Comparison of ENCODE assay signal across 22 cellular contexts in the genomic region with DNA sequence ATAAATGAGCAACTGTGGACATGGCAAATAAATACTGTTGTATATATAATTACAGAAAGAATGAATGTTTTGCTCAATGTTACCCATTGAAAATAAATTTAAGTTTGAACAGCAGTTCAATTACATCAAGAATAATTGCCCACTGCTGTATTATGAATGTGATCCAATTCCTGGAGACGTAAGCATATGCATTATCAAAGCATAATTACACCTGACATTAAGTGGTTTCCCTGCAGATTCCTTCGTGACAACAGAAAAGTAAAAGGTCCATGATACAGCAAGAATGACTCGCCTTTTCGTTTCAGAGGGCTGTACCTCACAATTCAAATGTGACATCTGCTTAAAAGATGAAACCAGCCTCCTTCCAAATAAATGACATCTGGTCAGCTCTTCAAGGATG. TPM values are rescaled to one million over a fixed set of nuclear protein-coding genes. Genes with fewer than 3 reads are reported as not detected.
A peak's percentile ranks its signal among the peaks of the same experiment; 100 is the strongest.
DNase-seq lines count a peak whose midpoint lies in the region; ATAC-seq and TF ChIP-seq lines count a peak whose summit lies in the region.
"Had no signal": no experiment of that assay in that cellular context is flagged by ENCODE, and none has a peak within 500 bp of the region (broad histone marks: within the 10 kb centered on the region; RNA-seq: fewer than 3 reads in every experiment).

No MANE protein-coding gene starts in this region.

- no peaks in the 10 kb centered on the region for H3K9me3 Mint-ChIP-seq in stimulated activated naive CD8-positive, alpha-beta T cell treated with anti-CD3 and anti-CD28 coated beads, Interleukin-15, Interleukin-2, amounts not matched to agents 100 ng/mL and 50 ng/mL, for 24 hours
- peaks cover 2% of the 10 kb centered on the region for H3K9me3 Mint-ChIP-seq in activated naive CD8-positive, alpha-beta T cell treated with anti-CD3 and anti-CD28 coated beads, Interleukin-2, amount 50 U/mL, for 24 hours
- H3K9me3 Mint-ChIP-seq in activated CD8-positive, alpha-beta T cell treated with anti-CD3 and anti-CD28 coated beads for 36 hours: no peaks in the 10 kb centered on the region

- ATAC-seq in stimulated activated naive CD8-positive, alpha-beta T cell treated with anti-CD3 and anti-CD28 coated beads, Interleukin-15, Interleukin-2, amounts not matched to agents 100 U/mL and 50 U/mL, for 24 hours: no peak
- ATAC-seq in activated naive CD8-positive, alpha-beta T cell treated with anti-CD3 and anti-CD28 coated beads, Interleukin-2, amount 50 U/mL, for 24 hours: no peak
- no peak for ATAC-seq in activated CD8-positive, alpha-beta T cell treated with anti-CD3 and anti-CD28 coated beads for 36 hours
- no peak for ATAC-seq in HG03108 (IDR thresholded peaks at IDR 0.05; ENCODE audit: unreplicated experiment)
- ATAC-seq: gastrocnemius medialis; left lobe of liver; naive thymus-derived CD4-positive, alpha-beta T cell; Panc1 had no signal

- CTCF ChIA-PET in activated CD8-positive, alpha-beta T cell treated with anti-CD3 and anti-CD28 coated beads for 36 hours (lab: Charles Lee): no interaction called here

- POLR2A ChIA-PET in activated CD8-positive, alpha-beta T cell treated with anti-CD3 and anti-CD28 coated beads for 36 hours (lab: Charles Lee): no interaction called here

- peaks cover 44% of the 10 kb centered on the region for H3K4me1 Mint-ChIP-seq in stimulated activated naive CD8-positive, alpha-beta T cell treated with anti-CD3 and anti-CD28 coated beads, Interleukin-15, Interleukin-2, amounts not matched to agents 100 ng/mL and 50 ng/mL, for 24 hours (ENCODE audit: low read depth)
- peaks cover 43% of the 10 kb centered on the region for H3K4me1 Mint-ChIP-seq in activated naive CD8-positive, alpha-beta T cell treated with anti-CD3 and anti-CD28 coated beads, Interleukin-2, amount 50 U/mL, for 24 hours
- H3K4me1 Mint-ChIP-seq in activated CD8-positive, alpha-beta T cell treated with anti-CD3 and anti-CD28 coated beads for 36 hours (ENCODE audit: low read depth): peaks cover 21% of the 10 kb centered on the region

- peak overlapping the region; percentile 93 for H3K27ac Mint-ChIP-seq in stimulated activated naive CD8-positive, alpha-beta T cell treated with anti-CD3 and anti-CD28 coated beads, Interleukin-15, Interleukin-2, amounts not matched to agents 100 ng/mL and 50 ng/mL, for 24 hours
- peak overlapping the region; percentile 81 for H3K27ac Mint-ChIP-seq in activated naive CD8-positive, alpha-beta T cell treated with anti-CD3 and anti-CD28 coated beads, Interleukin-2, amount 50 U/mL, for 24 hours
- no peak overlapping the region for H3K27ac Mint-ChIP-seq in activated CD8-positive, alpha-beta T cell treated with anti-CD3 and anti-CD28 coated beads for 36 hours
- H3K27ac Mint-ChIP-seq: IgD-negative memory B cell; naive thymus-derived CD4-positive, alpha-beta T cell; T-helper 1 cell treated with Interleukin-12 subunit alpha and Interleukin-12 subunit beta and Interleukin-4 antibody, amounts not matched to agents 30 μg/mL and 1 μg/mL, for 36 hours had no signal

- no peaks in the 10 kb centered on the region for H3K36me3 Mint-ChIP-seq in stimulated activated naive CD8-positive, alpha-beta T cell treated with anti-CD3 and anti-CD28 coated beads, Interleukin-15, Interleukin-2, amounts not matched to agents 100 ng/mL and 50 ng/mL, for 24 hours (ENCODE audit: low read depth)
- H3K36me3 Mint-ChIP-seq in activated naive CD8-positive, alpha-beta T cell treated with anti-CD3 and anti-CD28 coated beads, Interleukin-2, amount 50 U/mL, for 24 hours (ENCODE audit: low read depth): peaks cover 9% of the 10 kb centered on the region
- no peaks in the 10 kb centered on the region for H3K36me3 Mint-ChIP-seq in activated CD8-positive, alpha-beta T cell treated with anti-CD3 and anti-CD28 coated beads for 36 hours (ENCODE audit: low read depth)
- H3K36me3 Mint-ChIP-seq: brain had no signal

- TF ChIP-seq CTCF in activated CD8-positive, alpha-beta T cell treated with anti-CD3 and anti-CD28 coated beads for 36 hours (IDR thresholded peaks at IDR 0.05): no peak

- intact Hi-C loops in activated CD8-positive, alpha-beta T cell treated with anti-CD3 and anti-CD28 coated beads for 36 hours (cut with micrococcal nuclease): no loop called here

- H3K27me3 Mint-ChIP-seq in stimulated activated naive CD8-positive, alpha-beta T cell treated with anti-CD3 and anti-CD28 coated beads, Interleukin-15, Interleukin-2, amounts not matched to agents 100 ng/mL and 50 ng/mL, for 24 hours: no peaks in the 10 kb centered on the region
- H3K27me3 Mint-ChIP-seq in activated naive CD8-positive, alpha-beta T cell treated with anti-CD3 and anti-CD28 coated beads, Interleukin-2, amount 50 U/mL, for 24 hours: no peaks in the 10 kb centered on the region
- H3K27me3 Mint-ChIP-seq in activated CD8-positive, alpha-beta T cell treated with anti-CD3 and anti-CD28 coated beads for 36 hours: no peaks in the 10 kb centered on the region
- H3K27me3 Mint-ChIP-seq: IgD-negative memory B cell; naive thymus-derived CD4-positive, alpha-beta T cell had no signal

- H3K4me3 Mint-ChIP-seq in stimulated activated naive CD8-positive, alpha-beta T cell treated with anti-CD3 and anti-CD28 coated beads, Interleukin-15, Interleukin-2, amounts not matched to agents 100 ng/mL and 50 ng/mL, for 24 hours: no peak overlapping the region
- H3K4me3 Mint-ChIP-seq in activated naive CD8-positive, alpha-beta T cell treated with anti-CD3 and anti-CD28 coated beads, Interleukin-2, amount 50 U/mL, for 24 hours: no peak overlapping the region
- H3K4me3 Mint-ChIP-seq in activated CD8-positive, alpha-beta T cell treated with anti-CD3 and anti-CD28 coated beads for 36 hours: no peak overlapping the region
- H3K4me3 Mint-ChIP-seq: brain; IgD-negative memory B cell; naive thymus-derived CD4-positive, alpha-beta T cell; T-helper 1 cell treated with Interleukin-12 subunit alpha and Interleukin-12 subunit beta and Interleukin-4 antibody, amounts not matched to agents 30 μg/mL and 1 μg/mL, for 36 hours had no signal

- DNase-seq in stimulated activated naive CD8-positive, alpha-beta T cell treated with anti-CD3 and anti-CD28 coated beads, Interleukin-15, Interleukin-2, amounts not matched to agents 100 U/mL and 50 U/mL, for 24 hours: no peak
- DNase-seq in NCI-H2171 treated with DMSO at 0.1 percent for 48 hours (lab: John Stamatoyannopoulos, UW) (peak; percentile 74), iPS-NIHi11 (ENCODE audit: low spot score) (no peak), MV-4-11 (lab: John Stamatoyannopoulos, UW) (no peak)
- DNase-seq in activated naive CD8-positive, alpha-beta T cell treated with anti-CD3 and anti-CD28 coated beads, Interleukin-2, amount 50 U/mL, for 24 hours: no peak
- no peak for DNase-seq in activated CD8-positive, alpha-beta T cell treated with anti-CD3 and anti-CD28 coated beads for 36 hours
- DNase-seq: activated CD4-positive, alpha-beta T cell treated with anti-CD3 and anti-CD28 coated beads for 1 hour; activated gamma-delta T cell; Calu3; effector CD4-positive, alpha-beta T cell; gastrocnemius medialis; naive thymus-derived CD4-positive, alpha-beta T cell; NCI-H187; NCI-H446 treated with DMSO at 0.1 percent for 48 hours; occipital lobe had no signal

RNA-seq across cellular contexts. Expression of a gene that starts 36.0 kb away (rescaled TPM):
- 10 to 100 TPM; 12.5 to 14.5 TPM for total RNA-seq in activated CD8-positive, alpha-beta T cell treated with anti-CD3 and anti-CD28 coated beads for 36 hours
